In the genomic region with DNA sequence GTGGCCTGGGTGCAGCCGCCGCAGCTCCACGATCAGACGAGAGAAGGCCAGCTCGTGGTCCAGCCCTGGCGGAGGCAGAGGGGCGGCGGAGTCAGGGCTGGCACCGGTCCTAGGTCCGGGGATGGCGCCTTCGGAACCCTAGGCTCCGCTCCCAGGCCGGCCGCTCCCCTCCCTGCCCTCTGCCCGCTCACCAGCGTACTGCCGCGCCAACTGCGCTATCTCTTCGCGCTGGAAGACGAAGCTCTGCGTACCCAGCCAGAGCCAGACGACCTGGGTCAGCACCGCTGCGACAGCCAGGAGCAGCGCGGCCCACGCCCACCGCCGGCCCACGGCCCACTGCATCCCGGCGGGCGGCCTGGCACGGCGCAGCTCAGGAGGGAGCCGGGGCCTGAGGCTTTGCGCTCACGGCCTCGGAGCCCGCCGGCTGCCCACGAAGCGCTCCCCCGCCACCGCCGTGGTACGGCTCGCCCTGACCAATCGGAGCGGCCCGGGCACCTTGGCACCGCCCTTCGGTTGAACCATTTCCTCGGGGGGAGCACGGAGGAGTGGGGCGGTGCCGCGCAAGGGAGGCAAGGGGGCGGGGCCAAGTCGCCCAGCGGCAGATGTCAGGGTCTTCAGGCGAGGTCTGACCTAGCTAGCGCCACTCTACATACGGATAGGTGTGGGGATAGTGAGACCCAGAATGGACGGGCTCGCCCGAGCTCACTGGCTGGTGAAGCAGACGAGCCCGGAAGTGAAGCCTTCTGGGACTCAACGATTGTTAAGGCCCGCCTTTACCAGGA, we compare ENCODE assay signal across 8 cellular contexts. TPM values are rescaled to one million over a fixed set of nuclear protein-coding genes. Genes with fewer than 3 reads are reported as not detected.
A peak's percentile ranks its signal among the peaks of the same experiment; 100 is the strongest.
DNase-seq lines count a peak whose midpoint lies in the region; ATAC-seq and TF ChIP-seq lines count a peak whose summit lies in the region.

A gene (minus strand): TSS at position 432 of the 782 bp plus-strand sequence. CDS start 90 bp downstream, at position 342.

- peak; percentile 42 to 83 for DNase-seq in NCI-H187 (lab: John Stamatoyannopoulos, UW)
- peak; percentile 84 to 96 (median 90) for DNase-seq in T-helper 2 cell
- peak; percentile 97 for DNase-seq in left ventricle myocardium superior
- DNase-seq in prostate gland (ENCODE audit: low spot score) = peak; percentile 92
- DNase-seq in ureter (ENCODE audit: low spot score) = peak; percentile 95

- TF ChIP-seq CTCF in prostate gland (IDR thresholded peaks at IDR 0.05) = peak in 1 of 4 experiments; percentile 26

- H3K4me1 ChIP-seq in prostate gland (replicated peaks) = no peaks in the 10 kb centered on the region

- peak; percentile 73 for TF ChIP-seq POLR2A in prostate gland (IDR thresholded peaks at IDR 0.05)

- H3K27ac ChIP-seq in angular gyrus (ENCODE audit: low read depth, low read length) (peak within 1 kb of the TSS; percentile 93), prostate gland (peak within 1 kb of the TSS; percentile 78 to 87)

- intact Hi-C loops in left ventricle myocardium superior (cut with micrococcal nuclease) (no loop called here), prostate gland (cut with DNase I) (loop anchor here (2.0 kb wide), 1 partner anchor 25 kb away; a partner anchor contains a TSS)

- H3K27me3 ChIP-seq in prostate gland (replicated peaks; ENCODE audit: insufficient read depth) = no peaks in the 10 kb centered on the region

- H3K4me3 ChIP-seq in prostate gland = peak within 1 kb of the TSS; percentile 74 to 76

- H3K36me3 ChIP-seq in prostate gland = no peaks in the 10 kb centered on the region

- ATAC-seq in GM18498 (IDR thresholded peaks at IDR 0.05; ENCODE audit: unreplicated experiment) (peak; percentile 91), HG02885 (IDR thresholded peaks at IDR 0.05; ENCODE audit: poor library complexity, unreplicated experiment) (peak; percentile 91), left ventricle myocardium superior (peak; percentile 97)

- H3K9me3 ChIP-seq in prostate gland = no peaks in the 10 kb centered on the region

- under 1% methylated on average over 66 of the region's 74 CpGs for WGBS in prostate gland

RNA-seq across cellular contexts. Expression of the gene that starts here (rescaled TPM):
- total RNA-seq in left ventricle myocardium superior (23.1 TPM), prostate gland (100 to 1,000 TPM; 103 to 142 TPM), ureter (56.8 TPM)

Comparison
In these comparisons a context has a peak if more than half of its experiments do, and no peak if none do; other contexts are left out.
1. Peak in every context shown above with its lines: DNase-seq, ATAC-seq, H3K4me3 ChIP-seq and H3K27ac ChIP-seq.